12 cellular contexts compared by ENCODE assay signal in genomic region chr1:204041232-204041767, GRCh38. TPM values are rescaled to one million over a fixed set of nuclear protein-coding genes. Genes with fewer than 3 reads are reported as not detected.
DNase-seq lines count a peak whose midpoint lies in the region; ATAC-seq and TF ChIP-seq lines count a peak whose summit lies in the region.
"Had no signal": no experiment of that assay in that cellular context is flagged by ENCODE, and none has a peak within 500 bp of the region (broad histone marks: within the 10 kb centered on the region; RNA-seq: fewer than 3 reads in every experiment).

No MANE protein-coding gene starts in this region.

- TF ChIP-seq POLR2A in esophagus squamous epithelium (IDR thresholded peaks at IDR 0.05) (no peak), testis (IDR thresholded peaks at IDR 0.05) (no peak)

- no peak overlapping the region for H3K9ac ChIP-seq in endodermal cell (ENCODE audit: extremely low read depth, low read length, poor library complexity, severe bottlenecking)

- H3K27ac ChIP-seq in esophagus squamous epithelium (peak overlapping the region; percentile 48 to 86 (median 68)), testis (peak overlapping the region; percentile 24 to 73), endodermal cell (ENCODE audit: low read depth, low read length) (no peak overlapping the region)

- H3K4me1 ChIP-seq in esophagus squamous epithelium (peaks cover 4 to 23% (median 10%) of the 10 kb centered on the region in 3 donors), testis (peaks cover 9% of the 10 kb centered on the region), endodermal cell (ENCODE audit: control insufficient read depth, insufficient read depth, low read length) (no peaks in the 10 kb centered on the region)

- H3K27me3 Mint-ChIP-seq in endodermal cell (ENCODE audit: insufficient read depth), result peaks cover 3% of the 10 kb centered on the region

- H3K4me3 ChIP-seq in MG63, result no peak overlapping the region
- H3K4me3 ChIP-seq in esophagus squamous epithelium, result no peak overlapping the region
- no peak overlapping the region for H3K4me3 ChIP-seq in testis
- no peak overlapping the region for H3K4me3 ChIP-seq in endodermal cell (ENCODE audit: low read length)

- intact Hi-C loops in esophagus squamous epithelium (cut with DNase I) (no loop called here), testis (cut with DNase I; ENCODE audit: low total_unique reads) (no loop called here)

- no peak for ATAC-seq in HG03460 (IDR thresholded peaks at IDR 0.05; ENCODE audit: unreplicated experiment)

- H3K27ac Mint-ChIP-seq in endodermal cell, result no peak overlapping the region
- H3K27ac Mint-ChIP-seq: immature natural killer cell; T-helper 2 cell treated with Interferon-gamma antibody and Interleukin-4, amounts not matched to agents 5 μg/mL and 100 μg/mL, for 36 hours had no signal

- no peaks in the 10 kb centered on the region for H3K9me3 Mint-ChIP-seq in endodermal cell
- H3K9me3 Mint-ChIP-seq: immature natural killer cell; T-helper 2 cell treated with Interferon-gamma antibody and Interleukin-4, amounts not matched to agents 5 μg/mL and 100 μg/mL, for 36 hours had no signal

- H3K36me3 ChIP-seq in MG63 (no peaks in the 10 kb centered on the region), esophagus squamous epithelium (no peaks in the 10 kb centered on the region), testis (ENCODE audit: low read depth, missing control alignments) (no peaks in the 10 kb centered on the region), endodermal cell (ENCODE audit: control insufficient read depth, insufficient read depth, low read length) (no peaks in the 10 kb centered on the region)

- H3K4me3 Mint-ChIP-seq in endodermal cell, result no peak overlapping the region
- H3K4me3 Mint-ChIP-seq: immature natural killer cell; T-helper 2 cell treated with Interferon-gamma antibody and Interleukin-4, amounts not matched to agents 5 μg/mL and 100 μg/mL, for 36 hours had no signal

- H3K9me3 ChIP-seq in MG63 (peaks cover 3% of the 10 kb centered on the region), esophagus squamous epithelium (no peaks in the 10 kb centered on the region), testis (no peaks in the 10 kb centered on the region), endodermal cell (ENCODE audit: control insufficient read depth, low read length) (no peaks in the 10 kb centered on the region)

- peak; percentile 84 for DNase-seq in MG63
- DNase-seq in esophagus squamous epithelium (lab: John Stamatoyannopoulos, UW), result no peak
- peak; percentile 68 for DNase-seq in mesenteric fat pad (ENCODE audit: low spot score)
- no peak for DNase-seq in testis
- no peak for DNase-seq in activated gamma-delta T cell (lab: John Stamatoyannopoulos, UW)
- no peak for DNase-seq in activated T-cell treated with anti-CD3 and anti-CD28 coated beads, Interleukin-2, amount 50 U/mL, for 48 hours
- no peak for DNase-seq in endodermal cell
- DNase-seq: activated CD8-positive, alpha-beta memory T cell treated with anti-CD3 and anti-CD28 coated beads, Interleukin-2, amount 50 U/mL, for 4 hours; DMS153; immature natural killer cell had no signal

- TF ChIP-seq CTCF in esophagus squamous epithelium (IDR thresholded peaks at IDR 0.05), result no peak
- TF ChIP-seq CTCF in testis (IDR thresholded peaks at IDR 0.05), result no peak
- TF ChIP-seq CTCF in endodermal cell (conservative IDR thresholded peaks at IDR 0.05), result no peak

- peaks cover 4% of the 10 kb centered on the region for H3K36me3 Mint-ChIP-seq in endodermal cell (ENCODE audit: low read depth)

- H3K27me3 ChIP-seq in MG63, result no peaks in the 10 kb centered on the region
- no peaks in the 10 kb centered on the region for H3K27me3 ChIP-seq in esophagus squamous epithelium
- H3K27me3 ChIP-seq in testis, result no peaks in the 10 kb centered on the region
- H3K27me3 ChIP-seq in endodermal cell (ENCODE audit: control insufficient read depth, insufficient read depth, low read length, poor library complexity, severe bottlenecking), result no peaks in the 10 kb centered on the region

- 25 to 35% methylated on average over 5 to 10 of the region's 10 CpGs for WGBS in esophagus squamous epithelium, 2 donors
- WGBS in testis, 2 donors, result 54 to 69% methylated on average over 10 of the region's 10 CpGs
- WGBS in endodermal cell (ENCODE audit: insufficient coverage in 1 of 2, insufficient read length in 1 of 2), 2 experiments, result 73 to 79% methylated on average over 5 to 10 of the region's 10 CpGs

- peaks cover 23% of the 10 kb centered on the region for H3K4me1 Mint-ChIP-seq in endodermal cell
- H3K4me1 Mint-ChIP-seq: immature natural killer cell had no signal

RNA-seq across cellular contexts. Expression of gene SOX13, which starts 31.6 kb away (rescaled TPM):
- 0.86 and 2.1 TPM in 2 replicates for total RNA-seq in MG63 (2014; rRNA removed; shearing (Covaris generic); ENCODE audit: low replicate concordance)
- total RNA-seq in esophagus squamous epithelium (10 to 100 TPM in 3 of 4 donors, 1 to 10 TPM in 1; 9.0 to 21.2 (median 14.5) TPM), mesenteric fat pad (33.1 TPM), testis (10 to 100 TPM; 29.1 to 33.4 TPM), endodermal cell (10 to 100 TPM; 75.3 to 85.3 TPM)
- polyA plus RNA-seq in testis (ENCODE audit: insufficient read depth, low read depth, low replicate concordance), result 17.8 TPM
- 70.6 TPM for polyA plus RNA-seq in endodermal cell (2013, experiment 1 of 2)
- polyA plus RNA-seq in endodermal cell (2013, experiment 2 of 2), result 61.4 TPM

Comparison
In these comparisons a context has a peak if more than half of its experiments do, and no peak if none do; other contexts are left out.
1. DNase-seq: peak in MG63 (single experiment) and mesenteric fat pad (single experiment); none in esophagus squamous epithelium (single experiment), testis (single experiment), activated gamma-delta T cell (single experiment), activated T-cell treated with anti-CD3 and anti-CD28 coated beads, Interleukin-2, amount 50 U/mL, for 48 hours (0 of 2) and endodermal cell (single experiment).